1 cellular context compared by ENCODE assay signal in the genomic region with DNA sequence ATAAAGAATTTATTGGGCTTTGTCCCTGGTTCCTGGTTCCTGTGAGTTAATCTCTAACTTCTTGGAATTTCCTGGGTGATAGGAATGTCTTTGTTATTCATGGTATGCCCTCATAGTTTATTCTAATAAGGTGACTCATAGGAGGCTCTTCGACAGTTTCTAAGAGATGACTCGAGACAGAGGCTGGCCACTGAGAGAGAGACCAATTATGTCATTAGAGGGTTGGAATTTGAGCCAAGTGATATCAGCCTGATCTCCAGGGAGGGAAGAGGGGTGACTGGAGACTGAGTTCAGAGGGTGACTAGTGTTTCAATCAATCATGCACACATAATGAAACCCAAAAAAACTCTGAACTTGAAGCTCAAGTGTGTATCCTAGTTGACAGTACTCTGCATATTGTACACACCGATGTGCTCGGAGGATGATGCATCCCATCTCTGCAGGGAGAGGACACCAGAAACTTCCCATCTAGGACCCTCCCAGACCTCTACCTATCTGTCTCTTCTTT.
A peak's percentile ranks its signal among the peaks of the same experiment; 100 is the strongest.
TF ChIP-seq lines count a peak whose summit lies in the region.

No MANE protein-coding gene starts in this region.

TF ChIP-seq in K562, 482 proteins besides CTCF, POLR2A, EP300 and RAD21 (continued from another document and continues in another):
- TF ChIP-seq TOE1 (IDR thresholded peaks at IDR 0.05; ENCODE audit: borderline replicate concordance) (peak; percentile 35; the same call in 1 of the 2 replicates), TOE1 (CRISPR knock-in tag; IDR thresholded peaks at IDR 0.05; ENCODE audit: borderline replicate concordance, low read depth) (no peak), ZBTB1 (CRISPR knock-in tag; IDR thresholded peaks at IDR 0.05; ENCODE audit: borderline replicate concordance, low read depth) (no peak), MXI1 (IDR thresholded peaks at IDR 0.05; ENCODE audit: low read depth, low read length) (no peak), KAT2B (IDR thresholded peaks at IDR 0.05; ENCODE audit: low read depth, low read length) (no peak), CHD2 (IDR thresholded peaks at IDR 0.05; ENCODE audit: low read depth, low read length) (no peak), ZNF165 (CRISPR knock-in tag; IDR thresholded peaks at IDR 0.05; ENCODE audit: borderline replicate concordance) (no peak), E2F3 (CRISPR knock-in tag; IDR thresholded peaks at IDR 0.05) (no peak), CXXC5 (CRISPR knock-in tag; IDR thresholded peaks at IDR 0.05) (no peak), ZNF584 (CRISPR knock-in tag; IDR thresholded peaks at IDR 0.05; ENCODE audit: low read depth) (no peak), CBFA2T3 (IDR thresholded peaks at IDR 0.05) (peak; percentile 48), ZNF644 (tag; IDR thresholded peaks at IDR 0.05; ENCODE audit: low read depth) (no peak), CUX1 (CRISPR knock-in tag; IDR thresholded peaks at IDR 0.05) (no peak; the same call in 1 of the 2 replicates), ZBTB2 (IDR thresholded peaks at IDR 0.05) (peak; percentile 47; the same call in 1 of the 2 replicates), ZNF133 (CRISPR knock-in tag; IDR thresholded peaks at IDR 0.05) (no peak), PURB (CRISPR knock-in tag; IDR thresholded peaks at IDR 0.05; ENCODE audit: low read depth) (no peak), ASH1L (IDR thresholded peaks at IDR 0.05; ENCODE audit: borderline replicate concordance, low read depth, partially characterized antibody) (peak; percentile 3), HOMEZ (CRISPR knock-in tag; IDR thresholded peaks at IDR 0.05) (no peak), SREBF1 (IDR thresholded peaks at IDR 0.05; ENCODE audit: borderline replicate concordance, low read depth, low read length) (no peak), CC2D1A (IDR thresholded peaks at IDR 0.05) (no peak), NUFIP1 (IDR thresholded peaks at IDR 0.05; ENCODE audit: partially characterized antibody) (no peak), KDM1A (IDR thresholded peaks at IDR 0.05) (peak in 1 of 2 experiments; percentile 44; a peak in 1 of 4 replicates), XRCC3 (IDR thresholded peaks at IDR 0.05) (no peak)
- TF ChIP-seq, protein P1, sequence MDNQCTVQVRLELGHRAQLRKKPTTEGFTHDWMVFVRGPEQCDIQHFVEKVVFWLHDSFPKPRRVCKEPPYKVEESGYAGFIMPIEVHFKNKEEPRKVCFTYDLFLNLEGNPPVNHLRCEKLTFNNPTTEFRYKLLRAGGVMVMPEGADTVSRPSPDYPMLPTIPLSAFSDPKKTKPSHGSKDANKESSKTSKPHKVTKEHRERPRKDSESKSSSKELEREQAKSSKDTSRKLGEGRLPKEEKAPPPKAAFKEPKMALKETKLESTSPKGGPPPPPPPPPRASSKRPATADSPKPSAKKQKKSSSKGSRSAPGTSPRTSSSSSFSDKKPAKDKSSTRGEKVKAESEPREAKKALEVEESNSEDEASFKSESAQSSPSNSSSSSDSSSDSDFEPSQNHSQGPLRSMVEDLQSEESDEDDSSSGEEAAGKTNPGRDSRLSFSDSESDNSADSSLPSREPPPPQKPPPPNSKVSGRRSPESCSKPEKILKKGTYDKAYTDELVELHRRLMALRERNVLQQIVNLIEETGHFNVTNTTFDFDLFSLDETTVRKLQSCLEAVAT (IDR thresholded peaks at IDR 0.05): no peak
- TF ChIP-seq, protein P2, sequence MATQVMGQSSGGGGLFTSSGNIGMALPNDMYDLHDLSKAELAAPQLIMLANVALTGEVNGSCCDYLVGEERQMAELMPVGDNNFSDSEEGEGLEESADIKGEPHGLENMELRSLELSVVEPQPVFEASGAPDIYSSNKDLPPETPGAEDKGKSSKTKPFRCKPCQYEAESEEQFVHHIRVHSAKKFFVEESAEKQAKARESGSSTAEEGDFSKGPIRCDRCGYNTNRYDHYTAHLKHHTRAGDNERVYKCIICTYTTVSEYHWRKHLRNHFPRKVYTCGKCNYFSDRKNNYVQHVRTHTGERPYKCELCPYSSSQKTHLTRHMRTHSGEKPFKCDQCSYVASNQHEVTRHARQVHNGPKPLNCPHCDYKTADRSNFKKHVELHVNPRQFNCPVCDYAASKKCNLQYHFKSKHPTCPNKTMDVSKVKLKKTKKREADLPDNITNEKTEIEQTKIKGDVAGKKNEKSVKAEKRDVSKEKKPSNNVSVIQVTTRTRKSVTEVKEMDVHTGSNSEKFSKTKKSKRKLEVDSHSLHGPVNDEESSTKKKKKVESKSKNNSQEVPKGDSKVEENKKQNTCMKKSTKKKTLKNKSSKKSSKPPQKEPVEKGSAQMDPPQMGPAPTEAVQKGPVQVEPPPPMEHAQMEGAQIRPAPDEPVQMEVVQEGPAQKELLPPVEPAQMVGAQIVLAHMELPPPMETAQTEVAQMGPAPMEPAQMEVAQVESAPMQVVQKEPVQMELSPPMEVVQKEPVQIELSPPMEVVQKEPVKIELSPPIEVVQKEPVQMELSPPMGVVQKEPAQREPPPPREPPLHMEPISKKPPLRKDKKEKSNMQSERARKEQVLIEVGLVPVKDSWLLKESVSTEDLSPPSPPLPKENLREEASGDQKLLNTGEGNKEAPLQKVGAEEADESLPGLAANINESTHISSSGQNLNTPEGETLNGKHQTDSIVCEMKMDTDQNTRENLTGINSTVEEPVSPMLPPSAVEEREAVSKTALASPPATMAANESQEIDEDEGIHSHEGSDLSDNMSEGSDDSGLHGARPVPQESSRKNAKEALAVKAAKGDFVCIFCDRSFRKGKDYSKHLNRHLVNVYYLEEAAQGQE (CRISPR knock-in tag; IDR thresholded peaks at IDR 0.05; ENCODE audit: low read depth): no peak
- TF ChIP-seq, protein P3, sequence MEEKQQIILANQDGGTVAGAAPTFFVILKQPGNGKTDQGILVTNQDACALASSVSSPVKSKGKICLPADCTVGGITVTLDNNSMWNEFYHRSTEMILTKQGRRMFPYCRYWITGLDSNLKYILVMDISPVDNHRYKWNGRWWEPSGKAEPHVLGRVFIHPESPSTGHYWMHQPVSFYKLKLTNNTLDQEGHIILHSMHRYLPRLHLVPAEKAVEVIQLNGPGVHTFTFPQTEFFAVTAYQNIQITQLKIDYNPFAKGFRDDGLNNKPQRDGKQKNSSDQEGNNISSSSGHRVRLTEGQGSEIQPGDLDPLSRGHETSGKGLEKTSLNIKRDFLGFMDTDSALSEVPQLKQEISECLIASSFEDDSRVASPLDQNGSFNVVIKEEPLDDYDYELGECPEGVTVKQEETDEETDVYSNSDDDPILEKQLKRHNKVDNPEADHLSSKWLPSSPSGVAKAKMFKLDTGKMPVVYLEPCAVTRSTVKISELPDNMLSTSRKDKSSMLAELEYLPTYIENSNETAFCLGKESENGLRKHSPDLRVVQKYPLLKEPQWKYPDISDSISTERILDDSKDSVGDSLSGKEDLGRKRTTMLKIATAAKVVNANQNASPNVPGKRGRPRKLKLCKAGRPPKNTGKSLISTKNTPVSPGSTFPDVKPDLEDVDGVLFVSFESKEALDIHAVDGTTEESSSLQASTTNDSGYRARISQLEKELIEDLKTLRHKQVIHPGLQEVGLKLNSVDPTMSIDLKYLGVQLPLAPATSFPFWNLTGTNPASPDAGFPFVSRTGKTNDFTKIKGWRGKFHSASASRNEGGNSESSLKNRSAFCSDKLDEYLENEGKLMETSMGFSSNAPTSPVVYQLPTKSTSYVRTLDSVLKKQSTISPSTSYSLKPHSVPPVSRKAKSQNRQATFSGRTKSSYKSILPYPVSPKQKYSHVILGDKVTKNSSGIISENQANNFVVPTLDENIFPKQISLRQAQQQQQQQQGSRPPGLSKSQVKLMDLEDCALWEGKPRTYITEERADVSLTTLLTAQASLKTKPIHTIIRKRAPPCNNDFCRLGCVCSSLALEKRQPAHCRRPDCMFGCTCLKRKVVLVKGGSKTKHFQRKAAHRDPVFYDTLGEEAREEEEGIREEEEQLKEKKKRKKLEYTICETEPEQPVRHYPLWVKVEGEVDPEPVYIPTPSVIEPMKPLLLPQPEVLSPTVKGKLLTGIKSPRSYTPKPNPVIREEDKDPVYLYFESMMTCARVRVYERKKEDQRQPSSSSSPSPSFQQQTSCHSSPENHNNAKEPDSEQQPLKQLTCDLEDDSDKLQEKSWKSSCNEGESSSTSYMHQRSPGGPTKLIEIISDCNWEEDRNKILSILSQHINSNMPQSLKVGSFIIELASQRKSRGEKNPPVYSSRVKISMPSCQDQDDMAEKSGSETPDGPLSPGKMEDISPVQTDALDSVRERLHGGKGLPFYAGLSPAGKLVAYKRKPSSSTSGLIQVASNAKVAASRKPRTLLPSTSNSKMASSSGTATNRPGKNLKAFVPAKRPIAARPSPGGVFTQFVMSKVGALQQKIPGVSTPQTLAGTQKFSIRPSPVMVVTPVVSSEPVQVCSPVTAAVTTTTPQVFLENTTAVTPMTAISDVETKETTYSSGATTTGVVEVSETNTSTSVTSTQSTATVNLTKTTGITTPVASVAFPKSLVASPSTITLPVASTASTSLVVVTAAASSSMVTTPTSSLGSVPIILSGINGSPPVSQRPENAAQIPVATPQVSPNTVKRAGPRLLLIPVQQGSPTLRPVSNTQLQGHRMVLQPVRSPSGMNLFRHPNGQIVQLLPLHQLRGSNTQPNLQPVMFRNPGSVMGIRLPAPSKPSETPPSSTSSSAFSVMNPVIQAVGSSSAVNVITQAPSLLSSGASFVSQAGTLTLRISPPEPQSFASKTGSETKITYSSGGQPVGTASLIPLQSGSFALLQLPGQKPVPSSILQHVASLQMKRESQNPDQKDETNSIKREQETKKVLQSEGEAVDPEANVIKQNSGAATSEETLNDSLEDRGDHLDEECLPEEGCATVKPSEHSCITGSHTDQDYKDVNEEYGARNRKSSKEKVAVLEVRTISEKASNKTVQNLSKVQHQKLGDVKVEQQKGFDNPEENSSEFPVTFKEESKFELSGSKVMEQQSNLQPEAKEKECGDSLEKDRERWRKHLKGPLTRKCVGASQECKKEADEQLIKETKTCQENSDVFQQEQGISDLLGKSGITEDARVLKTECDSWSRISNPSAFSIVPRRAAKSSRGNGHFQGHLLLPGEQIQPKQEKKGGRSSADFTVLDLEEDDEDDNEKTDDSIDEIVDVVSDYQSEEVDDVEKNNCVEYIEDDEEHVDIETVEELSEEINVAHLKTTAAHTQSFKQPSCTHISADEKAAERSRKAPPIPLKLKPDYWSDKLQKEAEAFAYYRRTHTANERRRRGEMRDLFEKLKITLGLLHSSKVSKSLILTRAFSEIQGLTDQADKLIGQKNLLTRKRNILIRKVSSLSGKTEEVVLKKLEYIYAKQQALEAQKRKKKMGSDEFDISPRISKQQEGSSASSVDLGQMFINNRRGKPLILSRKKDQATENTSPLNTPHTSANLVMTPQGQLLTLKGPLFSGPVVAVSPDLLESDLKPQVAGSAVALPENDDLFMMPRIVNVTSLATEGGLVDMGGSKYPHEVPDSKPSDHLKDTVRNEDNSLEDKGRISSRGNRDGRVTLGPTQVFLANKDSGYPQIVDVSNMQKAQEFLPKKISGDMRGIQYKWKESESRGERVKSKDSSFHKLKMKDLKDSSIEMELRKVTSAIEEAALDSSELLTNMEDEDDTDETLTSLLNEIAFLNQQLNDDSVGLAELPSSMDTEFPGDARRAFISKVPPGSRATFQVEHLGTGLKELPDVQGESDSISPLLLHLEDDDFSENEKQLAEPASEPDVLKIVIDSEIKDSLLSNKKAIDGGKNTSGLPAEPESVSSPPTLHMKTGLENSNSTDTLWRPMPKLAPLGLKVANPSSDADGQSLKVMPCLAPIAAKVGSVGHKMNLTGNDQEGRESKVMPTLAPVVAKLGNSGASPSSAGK (IDR thresholded peaks at IDR 0.05): 0 out of 2 replicates have a peak, but pooled peaks have one; percentile 4
